Comparison of ENCODE assay signal across 21 cellular contexts in genomic region chrX:37462346-37462745, GRCh38.
"Had no signal": no experiment of that assay in that cellular context is flagged by ENCODE, and none has a peak within 500 bp of the region (broad histone marks: within the 10 kb centered on the region; RNA-seq: fewer than 3 reads in every experiment).

No MANE protein-coding gene starts in this region.

- H3K9me3 ChIP-seq: SJSA1 had no signal

- H3K9ac ChIP-seq: KMS-11 had no signal

- H3K4me2 ChIP-seq: KMS-11 had no signal

- ATAC-seq: K562 had no signal

- H3K4me1 ChIP-seq: SJSA1 had no signal

- H3K36me3 Mint-ChIP-seq: IgD-negative memory B cell had no signal

- FAIRE-seq: K562, RCC 7860 had no signal

- H3K36me3 ChIP-seq: SJSA1 had no signal

- H3K4me3 ChIP-seq: K562, SJSA1, SK-N-MC had no signal

- H3K4me3 Mint-ChIP-seq: IgD-negative memory B cell had no signal

- DNase-seq: Kasumi-1, MM.1S, NCI-H1105, NCI-H1417, NCI-H1436 treated with DMSO at 0.1 percent for 48 hours, NCI-H1694, NCI-H187 treated with DMSO at 0.1 percent for 48 hours, NCI-H2029 treated with DMSO at 0.1 percent for 48 hours, NCI-H2171 treated with DMSO at 0.1 percent for 48 hours, NCI-H345, NCI-H526 treated with DMSO at 0.1 percent for 48 hours, NCI-H748 treated with DMSO at 0.1 percent for 48 hours, Right ventricle myocardium superior, RPMI8226, SIG-M5 had no signal

- H3K27me3 ChIP-seq: SJSA1 had no signal

- H3K4me1 Mint-ChIP-seq: IgD-negative memory B cell had no signal

- H3K27ac Mint-ChIP-seq: IgD-negative memory B cell had no signal

- H3K27ac ChIP-seq: KMS-11, SJSA1, SK-N-MC had no signal
